18 cellular contexts compared by ENCODE assay signal in the genomic region with DNA sequence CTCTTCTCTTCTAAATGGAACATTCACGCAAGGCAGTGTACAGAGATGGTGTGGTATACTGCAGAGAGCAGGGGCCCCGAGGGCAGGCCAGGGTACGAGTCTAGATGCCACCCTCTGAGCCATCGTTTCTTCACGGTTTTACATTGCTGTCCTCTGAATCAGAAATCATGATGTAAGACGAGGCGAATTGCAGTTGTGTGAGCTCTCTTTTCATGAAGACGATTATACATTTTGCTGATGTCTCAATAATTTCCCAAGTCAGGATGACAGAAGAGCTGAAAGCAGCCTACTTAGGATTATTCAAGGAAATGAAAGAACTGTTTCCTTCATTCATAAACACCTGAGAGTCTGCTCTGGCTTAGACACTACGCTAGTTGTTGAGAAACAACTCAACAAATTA.
DNase-seq lines count a peak whose midpoint lies in the region; ATAC-seq, FAIRE-seq and TF ChIP-seq lines count a peak whose summit lies in the region.
"Had no signal": no experiment of that assay in that cellular context is flagged by ENCODE, and none has a peak within 500 bp of the region (broad histone marks: within the 10 kb centered on the region; RNA-seq: fewer than 3 reads in every experiment).

No MANE protein-coding gene starts in this region.

- H3K4me3 Mint-ChIP-seq in nephron: no peak overlapping the region
- no peak overlapping the region for H3K4me3 Mint-ChIP-seq in type B pancreatic cell
- no peak overlapping the region for H3K4me3 Mint-ChIP-seq in activated CD4-positive, alpha-beta T cell treated with anti-CD3 and anti-CD28 coated beads for 36 hours
- H3K4me3 Mint-ChIP-seq: CD8-positive, alpha-beta memory T cell; HFFc6 had no signal

- no peak overlapping the region for H3K9ac ChIP-seq in HepG2 (ENCODE audit: insufficient read depth, low read depth, low read length)
- H3K9ac ChIP-seq: BLaER1 had no signal

- peaks cover 16% of the 10 kb centered on the region; the same call in 1 of the 2 replicates for H4K20me1 ChIP-seq in HepG2 (ENCODE audit: insufficient read depth, low read length)
- H4K20me1 ChIP-seq: BLaER1 had no signal

- H3K4me1 ChIP-seq in HepG2 (ENCODE audit: insufficient read depth, low read length): peaks cover 99% of the 10 kb centered on the region
- H3K4me1 ChIP-seq in right lobe of liver: peaks cover 0 to 55% (median 19%) of the 10 kb centered on the region in 4 donors

- H3K27me3 ChIP-seq in HepG2 (ENCODE audit: control insufficient read depth in 1 of 2, insufficient read depth in 2 of 2, low read length in 2 of 2) (no peaks in the 10 kb centered on the region), right lobe of liver (no peaks in the 10 kb centered on the region)
- H3K27me3 ChIP-seq: BLaER1 had no signal

- TF ChIP-seq POLR2A in HepG2 (IDR thresholded peaks at IDR 0.05; ENCODE audit: insufficient read depth in 1 of 2, low read depth in 2 of 2, low read length in 2 of 2) (no peak), right lobe of liver (IDR thresholded peaks at IDR 0.05) (no peak)

- H3K9me3 Mint-ChIP-seq in nephron (no peaks in the 10 kb centered on the region), type B pancreatic cell (no peaks in the 10 kb centered on the region)
- H3K9me3 Mint-ChIP-seq in activated CD4-positive, alpha-beta T cell treated with anti-CD3 and anti-CD28 coated beads for 36 hours (ENCODE audit: low read depth): no peaks in the 10 kb centered on the region
- H3K9me3 Mint-ChIP-seq: HFFc6 had no signal

- TF ChIP-seq RAD21 in HepG2 (CRISPR knock-in tag; IDR thresholded peaks at IDR 0.05): no peak

- in situ Hi-C loops in HepG2 (cut with HindIII; ENCODE audit: extremely low pct_ligation_motif_present, low pct_unique_long_range_greater_than_20kb): loop anchor here (10.0 kb wide), 1 partner anchor 126 kb away; a partner anchor contains a TSS

- H3K4me3 ChIP-seq in HepG2 (replicated peaks in 1 of 3; ENCODE audit: insufficient read depth in 1 of 3, low read depth in 2 of 3, low read length in 3 of 3): no peak overlapping the region; a peak in 1 of 6 replicates
- H3K4me3 ChIP-seq in right lobe of liver: no peak overlapping the region
- H3K4me3 ChIP-seq in choroid plexus epithelial cell (ENCODE audit: low read depth, low read length): no peak overlapping the region
- H3K4me3 ChIP-seq: BLaER1, HAP-1 had no signal

- H3K4me1 Mint-ChIP-seq in nephron: peaks cover 73% of the 10 kb centered on the region
- H3K4me1 Mint-ChIP-seq in type B pancreatic cell (ENCODE audit: unreplicated experiment): peaks cover 75% of the 10 kb centered on the region
- H3K4me1 Mint-ChIP-seq in activated CD4-positive, alpha-beta T cell treated with anti-CD3 and anti-CD28 coated beads for 36 hours: no peaks in the 10 kb centered on the region
- H3K4me1 Mint-ChIP-seq: CD8-positive, alpha-beta memory T cell had no signal

- H3K36me3 ChIP-seq in HepG2 (replicated peaks in 1 of 2; ENCODE audit: control insufficient read depth in 1 of 2, insufficient read depth in 2 of 2, low read length in 2 of 2) (peaks cover 0 to 7% of the 10 kb centered on the region in 2 experiments; a peak in 2 of 5 replicates), right lobe of liver (no peaks in the 10 kb centered on the region)
- H3K36me3 ChIP-seq: HAP-1 had no signal

- H3K27me3 Mint-ChIP-seq in nephron (ENCODE audit: low read depth) (no peaks in the 10 kb centered on the region), type B pancreatic cell (no peaks in the 10 kb centered on the region)
- H3K27me3 Mint-ChIP-seq in activated CD4-positive, alpha-beta T cell treated with anti-CD3 and anti-CD28 coated beads for 36 hours: peaks cover 2% of the 10 kb centered on the region
- H3K27me3 Mint-ChIP-seq: CD8-positive, alpha-beta memory T cell had no signal

- ATAC-seq in HepG2: no peak
- no peak for ATAC-seq in right lobe of liver
- ATAC-seq in activated CD4-positive, alpha-beta T cell treated with anti-CD3 and anti-CD28 coated beads for 36 hours: no peak

- no peaks in the 10 kb centered on the region for H3K9me3 ChIP-seq in HepG2 (ENCODE audit: low read length)
- H3K9me3 ChIP-seq in right lobe of liver: no peaks in the 10 kb centered on the region
- H3K9me3 ChIP-seq: BLaER1, HAP-1 had no signal

- no peak for FAIRE-seq in HepG2 (lab: Jason Lieb, UNC)
- FAIRE-seq: H1 had no signal

- WGBS in HepG2 (ENCODE audit: low lambda C conversion rate): 92% methylated on average over 9 of the region's 9 CpGs
- WGBS in right lobe of liver (ENCODE audit: insufficient coverage, low coverage, low lambda C conversion rate, missing lambda C conversion rate): 92% methylated on average over 9 of the region's 9 CpGs

- peaks cover 82% of the 10 kb centered on the region for H3K79me2 ChIP-seq in HepG2 (ENCODE audit: insufficient read depth, low read length)

- BruUV-seq in HepG2 (replicated peaks; lab: Mats Ljungman, UMichigan): no TSS peak

- no peak overlapping the region for H2AFZ ChIP-seq in HepG2 (ENCODE audit: low read length)

- TF ChIP-seq EP300 in HepG2 (IDR thresholded peaks at IDR 0.05; ENCODE audit: low read depth in 2 of 2, low read length in 2 of 2) (no peak), HepG2 (CRISPR knock-in tag; IDR thresholded peaks at IDR 0.05; ENCODE audit: borderline replicate concordance) (no peak)

- H3K27ac Mint-ChIP-seq in nephron (peak overlapping the region; percentile 51 to 94 (median 59)), type B pancreatic cell (peak overlapping the region; percentile 62)
- H3K27ac Mint-ChIP-seq in activated CD4-positive, alpha-beta T cell treated with anti-CD3 and anti-CD28 coated beads for 36 hours: no peak overlapping the region
- H3K27ac Mint-ChIP-seq: CD8-positive, alpha-beta memory T cell; HFFc6 had no signal

- POLR2A ChIA-PET in HepG2 (lab: Yijun Ruan, JAX): interaction anchor here (1.1 kb wide), 1 partner anchor 26 kb away, joined by 3 read pairs; no protein-coding TSS in a partner anchor
- POLR2A ChIA-PET in activated CD4-positive, alpha-beta T cell treated with anti-CD3 and anti-CD28 coated beads for 36 hours (lab: Charles Lee): no interaction called here

- H3K4me2 ChIP-seq in HepG2 (ENCODE audit: low read depth, low read length): peak overlapping the region; percentile 86
- H3K4me2 ChIP-seq: BLaER1 had no signal

- TF ChIP-seq CTCF in HepG2 (CRISPR knock-in tag; IDR thresholded peaks at IDR 0.05) (no peak), right lobe of liver (IDR thresholded peaks at IDR 0.05) (no peak), choroid plexus epithelial cell (conservative IDR thresholded peaks at IDR 0.05; ENCODE audit: low read depth, low read length) (no peak), nephron (IDR thresholded peaks at IDR 0.05; ENCODE audit: unreplicated experiment in 3 of 3) (no peak), type B pancreatic cell (conservative IDR thresholded peaks at IDR 0.05) (no peak)

- peak overlapping the region; percentile 80 for H3K27ac ChIP-seq in HepG2 (ENCODE audit: extremely low read length, insufficient read depth, low read length)
- no peak overlapping the region for H3K27ac ChIP-seq in right lobe of liver
- H3K27ac ChIP-seq: BLaER1, HL-60 had no signal

- DNase-seq in HepG2 (ENCODE audit: low spot score): no peak
- no peak for DNase-seq in right lobe of liver
- peak; percentile 35 for DNase-seq in choroid plexus epithelial cell (ENCODE audit: low read depth)
- DNase-seq in type B pancreatic cell (ENCODE audit: extremely low spot score, unreplicated experiment): no peak
- DNase-seq in nucleus accumbens (lab: John Stamatoyannopoulos, UW): no peak
- no peak for DNase-seq in activated CD4-positive, alpha-beta T cell treated with anti-CD3 and anti-CD28 coated beads for 36 hours
- DNase-seq in HCEC 1CT: no peak
- DNase-seq: 8988T; AML-193; CD8-positive, alpha-beta memory T cell; DMS53; GF-D8; HFFc6 had no signal

- peaks cover 16% of the 10 kb centered on the region for H3K36me3 Mint-ChIP-seq in nephron (ENCODE audit: low read depth)
- H3K36me3 Mint-ChIP-seq in type B pancreatic cell: peaks cover 27% of the 10 kb centered on the region
- no peaks in the 10 kb centered on the region for H3K36me3 Mint-ChIP-seq in activated CD4-positive, alpha-beta T cell treated with anti-CD3 and anti-CD28 coated beads for 36 hours (ENCODE audit: low read depth)
- H3K36me3 Mint-ChIP-seq: CD8-positive, alpha-beta memory T cell had no signal

- intact Hi-C loops in HepG2 (cut with micrococcal nuclease; ENCODE audit: unreplicated experiment): no loop called here
- intact Hi-C loops in right lobe of liver (cut with DNase I): no loop called here
- intact Hi-C loops in activated CD4-positive, alpha-beta T cell treated with anti-CD3 and anti-CD28 coated beads for 36 hours (cut with DNase I, micrococcal nuclease): no loop called here

- CTCF ChIA-PET in HepG2 (lab: Yijun Ruan, JAX; ENCODE audit: low intra/inter-chr PET ratio, low total read pairs): no interaction called here
- CTCF ChIA-PET in activated CD4-positive, alpha-beta T cell treated with anti-CD3 and anti-CD28 coated beads for 36 hours (lab: Charles Lee): no interaction called here

TF ChIP-seq in HepG2, 621 proteins besides CTCF, POLR2A, EP300 and RAD21 (continues in another document):
- TF ChIP-seq, protein P1, sequence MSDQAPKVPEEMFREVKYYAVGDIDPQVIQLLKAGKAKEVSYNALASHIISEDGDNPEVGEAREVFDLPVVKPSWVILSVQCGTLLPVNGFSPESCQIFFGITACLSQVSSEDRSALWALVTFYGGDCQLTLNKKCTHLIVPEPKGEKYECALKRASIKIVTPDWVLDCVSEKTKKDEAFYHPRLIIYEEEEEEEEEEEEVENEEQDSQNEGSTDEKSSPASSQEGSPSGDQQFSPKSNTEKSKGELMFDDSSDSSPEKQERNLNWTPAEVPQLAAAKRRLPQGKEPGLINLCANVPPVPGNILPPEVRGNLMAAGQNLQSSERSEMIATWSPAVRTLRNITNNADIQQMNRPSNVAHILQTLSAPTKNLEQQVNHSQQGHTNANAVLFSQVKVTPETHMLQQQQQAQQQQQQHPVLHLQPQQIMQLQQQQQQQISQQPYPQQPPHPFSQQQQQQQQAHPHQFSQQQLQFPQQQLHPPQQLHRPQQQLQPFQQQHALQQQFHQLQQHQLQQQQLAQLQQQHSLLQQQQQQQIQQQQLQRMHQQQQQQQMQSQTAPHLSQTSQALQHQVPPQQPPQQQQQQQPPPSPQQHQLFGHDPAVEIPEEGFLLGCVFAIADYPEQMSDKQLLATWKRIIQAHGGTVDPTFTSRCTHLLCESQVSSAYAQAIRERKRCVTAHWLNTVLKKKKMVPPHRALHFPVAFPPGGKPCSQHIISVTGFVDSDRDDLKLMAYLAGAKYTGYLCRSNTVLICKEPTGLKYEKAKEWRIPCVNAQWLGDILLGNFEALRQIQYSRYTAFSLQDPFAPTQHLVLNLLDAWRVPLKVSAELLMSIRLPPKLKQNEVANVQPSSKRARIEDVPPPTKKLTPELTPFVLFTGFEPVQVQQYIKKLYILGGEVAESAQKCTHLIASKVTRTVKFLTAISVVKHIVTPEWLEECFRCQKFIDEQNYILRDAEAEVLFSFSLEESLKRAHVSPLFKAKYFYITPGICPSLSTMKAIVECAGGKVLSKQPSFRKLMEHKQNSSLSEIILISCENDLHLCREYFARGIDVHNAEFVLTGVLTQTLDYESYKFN (CRISPR knock-in tag; conservative IDR thresholded peaks at IDR 0.05): no peak
- TF ChIP-seq ZNF558 (CRISPR knock-in tag; IDR thresholded peaks at IDR 0.05; ENCODE audit: borderline replicate concordance): no peak
- no peak for TF ChIP-seq ZNF24 (IDR thresholded peaks at IDR 0.05)
- peak; percentile 56; the same call in 1 of the 2 replicates for TF ChIP-seq MAFF (IDR thresholded peaks at IDR 0.05; ENCODE audit: low read depth, low read length)
